ENCODE assay signal across 12 cellular contexts in the genomic region with DNA sequence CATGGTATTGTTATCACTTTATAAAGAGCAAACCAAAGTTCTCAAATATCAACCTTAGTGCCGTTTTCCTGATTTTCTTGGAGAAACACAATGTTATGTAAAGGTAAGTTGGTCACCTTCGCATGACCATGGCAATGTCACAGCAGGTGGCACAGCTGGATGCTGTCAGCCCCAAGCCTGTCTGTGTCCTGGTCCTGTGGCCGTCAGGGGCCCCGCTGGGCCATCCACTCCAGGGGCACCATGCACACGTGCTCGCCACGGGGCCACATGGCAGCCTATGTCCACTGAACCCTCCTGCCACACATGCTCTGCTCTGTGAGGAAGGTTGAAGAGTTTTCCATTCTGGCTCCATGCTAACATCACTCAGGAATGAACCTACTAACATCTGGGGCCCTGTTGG.
A peak's percentile ranks its signal among the peaks of the same experiment; 100 is the strongest.
DNase-seq lines count a peak whose midpoint lies in the region; ATAC-seq lines count a peak whose summit lies in the region.
"Had no signal": no experiment of that assay in that cellular context is flagged by ENCODE, and none has a peak within 500 bp of the region (broad histone marks: within the 10 kb centered on the region; RNA-seq: fewer than 3 reads in every experiment).

No MANE protein-coding gene starts in this region.

- ATAC-seq in activated T-cell treated with anti-CD3 and anti-CD28 coated beads, Interleukin-2, amount 50 U/mL, for 72 hours (replicated peaks in 1 of 2) = no peak
- ATAC-seq in activated T-helper 17 cell treated with anti-CD3 and anti-CD28 coated beads, Interleukin-2, amount 50 U/mL, for 72 hours (replicated peaks) = no peak
- no peak for ATAC-seq in stimulated activated effector memory CD8-positive, alpha-beta T cell treated with anti-CD3 and anti-CD28 coated beads, Interleukin-12 subunit alpha, Interleukin-12 subunit beta, amount 100 ng/mL, for 72 hours
- ATAC-seq in HG03025 (IDR thresholded peaks at IDR 0.05; ENCODE audit: low FRiP score, unreplicated experiment) (no peak), HG02870 (IDR thresholded peaks at IDR 0.05; ENCODE audit: unreplicated experiment) (no peak)
- ATAC-seq: GM23338 had no signal

- no peaks in the 10 kb centered on the region for H3K9me3 Mint-ChIP-seq in activated T-cell treated with anti-CD3 and anti-CD28 coated beads, Interleukin-2, amount 50 U/mL, for 24 hours
- H3K9me3 Mint-ChIP-seq in activated T-cell treated with anti-CD3 and anti-CD28 coated beads, Interleukin-2, amount 50 U/mL, for 72 hours = peaks cover 6% of the 10 kb centered on the region in 2 donors
- peaks cover 6% of the 10 kb centered on the region for H3K9me3 Mint-ChIP-seq in activated T-helper 17 cell treated with anti-CD3 and anti-CD28 coated beads, Interleukin-2, amount 50 U/mL, for 72 hours
- no peaks in the 10 kb centered on the region for H3K9me3 Mint-ChIP-seq in stimulated activated effector memory CD8-positive, alpha-beta T cell treated with anti-CD3 and anti-CD28 coated beads, Interleukin-12 subunit alpha, Interleukin-12 subunit beta, amount 100 ng/mL, for 72 hours

- peaks cover 8% of the 10 kb centered on the region for H3K4me1 Mint-ChIP-seq in activated T-cell treated with anti-CD3 and anti-CD28 coated beads, Interleukin-2, amount 50 U/mL, for 24 hours (ENCODE audit: low read depth)
- peaks cover 7% of the 10 kb centered on the region for H3K4me1 Mint-ChIP-seq in activated T-cell treated with anti-CD3 and anti-CD28 coated beads, Interleukin-2, amount 50 U/mL, for 72 hours (ENCODE audit: low read depth)
- H3K4me1 Mint-ChIP-seq in activated T-helper 17 cell treated with anti-CD3 and anti-CD28 coated beads, Interleukin-2, amount 50 U/mL, for 72 hours = peaks cover 9% of the 10 kb centered on the region
- H3K4me1 Mint-ChIP-seq in stimulated activated effector memory CD8-positive, alpha-beta T cell treated with anti-CD3 and anti-CD28 coated beads, Interleukin-12 subunit alpha, Interleukin-12 subunit beta, amount 100 ng/mL, for 72 hours = peaks cover 32% of the 10 kb centered on the region

- H3K27me3 Mint-ChIP-seq in activated T-cell treated with anti-CD3 and anti-CD28 coated beads, Interleukin-2, amount 50 U/mL, for 24 hours = no peaks in the 10 kb centered on the region
- no peaks in the 10 kb centered on the region for H3K27me3 Mint-ChIP-seq in activated T-cell treated with anti-CD3 and anti-CD28 coated beads, Interleukin-2, amount 50 U/mL, for 72 hours (ENCODE audit: low read depth)
- no peaks in the 10 kb centered on the region for H3K27me3 Mint-ChIP-seq in activated T-helper 17 cell treated with anti-CD3 and anti-CD28 coated beads, Interleukin-2, amount 50 U/mL, for 72 hours

- H3K4me3 Mint-ChIP-seq in activated T-cell treated with anti-CD3 and anti-CD28 coated beads, Interleukin-2, amount 50 U/mL, for 24 hours = no peak overlapping the region
- H3K4me3 Mint-ChIP-seq in activated T-cell treated with anti-CD3 and anti-CD28 coated beads, Interleukin-2, amount 50 U/mL, for 72 hours = no peak overlapping the region
- no peak overlapping the region for H3K4me3 Mint-ChIP-seq in activated T-helper 17 cell treated with anti-CD3 and anti-CD28 coated beads, Interleukin-2, amount 50 U/mL, for 72 hours
- H3K4me3 Mint-ChIP-seq in stimulated activated effector memory CD8-positive, alpha-beta T cell treated with anti-CD3 and anti-CD28 coated beads, Interleukin-12 subunit alpha, Interleukin-12 subunit beta, amount 100 ng/mL, for 72 hours = no peak overlapping the region
- H3K4me3 Mint-ChIP-seq: GM23338, H9 had no signal

- peaks cover 32% of the 10 kb centered on the region for H3K36me3 Mint-ChIP-seq in activated T-cell treated with anti-CD3 and anti-CD28 coated beads, Interleukin-2, amount 50 U/mL, for 24 hours (ENCODE audit: low read depth)
- H3K36me3 Mint-ChIP-seq in activated T-cell treated with anti-CD3 and anti-CD28 coated beads, Interleukin-2, amount 50 U/mL, for 72 hours (ENCODE audit: insufficient read depth in 2 of 2) = peaks cover 5 to 8% of the 10 kb centered on the region in 2 donors
- H3K36me3 Mint-ChIP-seq in activated T-helper 17 cell treated with anti-CD3 and anti-CD28 coated beads, Interleukin-2, amount 50 U/mL, for 72 hours (ENCODE audit: low read depth) = no peaks in the 10 kb centered on the region
- H3K36me3 Mint-ChIP-seq in stimulated activated effector memory CD8-positive, alpha-beta T cell treated with anti-CD3 and anti-CD28 coated beads, Interleukin-12 subunit alpha, Interleukin-12 subunit beta, amount 100 ng/mL, for 72 hours = no peaks in the 10 kb centered on the region

- DNase-seq in activated T-cell treated with anti-CD3 and anti-CD28 coated beads, Interleukin-2, amount 50 U/mL, for 24 hours = no peak
- no peak for DNase-seq in activated T-cell treated with anti-CD3 and anti-CD28 coated beads, Interleukin-2, amount 50 U/mL, for 72 hours
- DNase-seq in mesenteric fat pad (ENCODE audit: low spot score) (peak; percentile 49), NCI-H2107 treated with DMSO at 0.1 percent for 48 hours (lab: John Stamatoyannopoulos, UW; ENCODE audit: unreplicated experiment) (no peak)
- no peak for DNase-seq in stimulated activated effector memory CD8-positive, alpha-beta T cell treated with anti-CD3 and anti-CD28 coated beads, Interleukin-12 subunit alpha, Interleukin-12 subunit beta, amount 100 ng/mL, for 72 hours (ENCODE audit: low spot score in 2 of 2)
- DNase-seq: 8988T, AML-193 had no signal

- H3K27ac Mint-ChIP-seq in activated T-cell treated with anti-CD3 and anti-CD28 coated beads, Interleukin-2, amount 50 U/mL, for 24 hours = peak overlapping the region; percentile 5
- H3K27ac Mint-ChIP-seq in activated T-cell treated with anti-CD3 and anti-CD28 coated beads, Interleukin-2, amount 50 U/mL, for 72 hours = no peak overlapping the region
- H3K27ac Mint-ChIP-seq in activated T-helper 17 cell treated with anti-CD3 and anti-CD28 coated beads, Interleukin-2, amount 50 U/mL, for 72 hours = peak overlapping the region; percentile 70
- H3K27ac Mint-ChIP-seq in stimulated activated effector memory CD8-positive, alpha-beta T cell treated with anti-CD3 and anti-CD28 coated beads, Interleukin-12 subunit alpha, Interleukin-12 subunit beta, amount 100 ng/mL, for 72 hours = peak overlapping the region; percentile 77
- H3K27ac Mint-ChIP-seq: GM23338 had no signal
